ENCODE assay signal across 9 cellular contexts in the genomic region with DNA sequence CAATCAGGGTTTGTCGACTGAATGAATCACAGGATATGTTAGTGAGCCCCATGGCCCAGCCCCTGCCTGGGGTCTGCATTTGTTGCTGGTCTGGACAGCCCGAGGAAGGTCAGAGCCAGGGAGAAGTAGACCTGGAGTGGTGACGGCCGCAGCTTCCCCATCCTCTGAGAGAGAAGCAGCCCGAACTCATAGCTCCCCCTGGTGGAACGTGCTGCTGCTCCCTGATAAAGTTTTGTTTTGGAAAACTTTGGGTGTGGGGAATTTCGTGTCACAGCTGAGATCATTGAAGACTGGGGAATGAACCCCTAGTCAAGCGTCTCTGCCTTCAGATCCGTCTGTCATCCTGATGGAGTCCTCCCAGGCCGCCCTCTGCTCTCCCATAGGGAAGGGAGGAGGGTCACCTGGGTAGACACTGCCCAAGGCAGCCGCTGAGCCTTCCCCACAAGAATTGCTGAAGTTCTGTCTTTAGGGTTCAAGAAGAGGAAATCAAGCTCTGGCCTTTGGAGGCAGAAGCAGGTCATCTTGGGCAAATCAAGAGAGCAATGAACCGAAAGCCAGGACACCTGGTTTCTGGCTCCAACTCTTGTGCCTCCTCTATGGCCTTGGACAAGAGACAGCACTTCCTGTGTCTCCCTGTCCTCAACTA.
DNase-seq lines count a peak whose midpoint lies in the region; ATAC-seq and TF ChIP-seq lines count a peak whose summit lies in the region.
"Had no signal": no experiment of that assay in that cellular context is flagged by ENCODE, and none has a peak within 500 bp of the region (broad histone marks: within the 10 kb centered on the region; RNA-seq: fewer than 3 reads in every experiment).

No MANE protein-coding gene starts in this region.

- 25 to 31% methylated on average over 8 to 12 of the region's 12 CpGs for WGBS in body of pancreas, 2 donors

- H3K4me1 ChIP-seq in body of pancreas = no peaks in the 10 kb centered on the region

- TF ChIP-seq CTCF in body of pancreas (IDR thresholded peaks at IDR 0.05) = peak; percentile 41 to 56 (median 48)

- no peaks in the 10 kb centered on the region for H3K36me3 ChIP-seq in body of pancreas (replicated peaks in 1 of 2; ENCODE audit: insufficient read depth in 1 of 2, low read depth in 2 of 2)

- no peaks in the 10 kb centered on the region for H3K27me3 ChIP-seq in body of pancreas

- peak; percentile 49 for DNase-seq in ELR (ENCODE audit: low read depth)
- DNase-seq in Kasumi-1 (lab: John Stamatoyannopoulos, UW) = peak; percentile 45 to 57
- peak; percentile 43 to 53 (median 46) for DNase-seq in body of pancreas
- DNase-seq in left kidney (ENCODE audit: low read depth, low spot score) = peak; percentile 64
- no peak for DNase-seq in GF-D8 (lab: John Stamatoyannopoulos, UW)
- no peak for DNase-seq in ureter (ENCODE audit: low spot score)

- TF ChIP-seq POLR2A in body of pancreas (IDR thresholded peaks at IDR 0.05) = no peak

- intact Hi-C loops in body of pancreas (cut with DNase I) = no loop called here

- no peak overlapping the region for H3K4me3 ChIP-seq in body of pancreas
- H3K4me3 ChIP-seq: SK-N-MC had no signal

- no peaks in the 10 kb centered on the region for H3K9me3 ChIP-seq in body of pancreas

- H3K27ac ChIP-seq in body of pancreas = no peak overlapping the region
- H3K27ac ChIP-seq: SK-N-MC had no signal

- ATAC-seq in body of pancreas (peak; percentile 40), HG03469 (IDR thresholded peaks at IDR 0.05; ENCODE audit: unreplicated experiment) (no peak), GM21447 (IDR thresholded peaks at IDR 0.05; ENCODE audit: unreplicated experiment) (no peak)

Comparison
In these comparisons a context has a peak if more than half of its experiments do, and no peak if none do; other contexts are left out.
1. DNase-seq: peak in ELR (single experiment), Kasumi-1 (2 of 2), body of pancreas (4 of 4) and left kidney (single experiment); none in GF-D8 (single experiment) and ureter (single experiment).